ENCODE assay signal across 24 cellular contexts in genomic region chr15:57143511-57144078, GRCh38.
"Had no signal": no experiment of that assay in that cellular context is flagged by ENCODE, and none has a peak within 500 bp of the region (broad histone marks: within the 10 kb centered on the region; RNA-seq: fewer than 3 reads in every experiment).

No MANE protein-coding gene starts in this region.

- H3K4me3 ChIP-seq: hepatocyte, lower lobe of right lung, ovary, psoas muscle, right atrium auricular region, spleen, upper lobe of left lung had no signal

- DNase-seq: activated CD4-positive, alpha-beta memory T cell treated with anti-CD3 and anti-CD28 coated beads, Interleukin-2, amount 10 ng/mL, durations not matched to agents 7 days and 5 days; activated CD4-positive, alpha-beta T cell treated with anti-CD3 and anti-CD28 coated beads, Interleukin-2, amount 10 ng/mL, durations not matched to agents 24 days and 14 days; activated gamma-delta T cell; activated naive CD4-positive, alpha-beta T cell treated with anti-CD3 and anti-CD28 coated beads, Interleukin-2, amount 50 U/mL, for 16 hours; activated naive CD8-positive, alpha-beta T cell treated with anti-CD3 and anti-CD28 coated beads, Interleukin-2, amount 50 U/mL, for 24 hours; effector CD4-positive, alpha-beta T cell; foreskin melanocyte; immature natural killer cell; lower lobe of right lung; naive thymus-derived CD8-positive, alpha-beta T cell; ovary; psoas muscle; spleen; stimulated activated CD4-positive, alpha-beta T cell treated with anti-CD3 and anti-CD28 coated beads, Interleukin-4, amount 100 ng/mL, for 1 hour; stimulated activated naive CD4-positive, alpha-beta T cell treated with Interleukin-2 at 50 U/mL for 16 hours; T-helper 1 cell; T-helper 9 cell; upper lobe of left lung had no signal

- H3K36me3 ChIP-seq: lower lobe of right lung, ovary, right atrium auricular region, spleen, upper lobe of left lung had no signal

- ATAC-seq: activated CD4-positive, CD25-positive, alpha-beta regulatory T cell treated with anti-CD3 and anti-CD28 coated beads, Interleukin-2, amount 50 U/mL, for 24 hours; activated naive CD8-positive, alpha-beta T cell treated with anti-CD3 and anti-CD28 coated beads, Interleukin-2, amount 50 U/mL, for 24 hours; lower lobe of right lung; naive thymus-derived CD8-positive, alpha-beta T cell; psoas muscle had no signal

- H3K27me3 ChIP-seq: hepatocyte, ovary, right atrium auricular region, spleen, upper lobe of left lung had no signal

- H3K9me3 Mint-ChIP-seq: activated CD4-positive, alpha-beta memory T cell treated with anti-CD3 and anti-CD28 coated beads, Interleukin-2, amount 10 ng/mL, durations not matched to agents 7 days and 5 days; activated CD4-positive, alpha-beta T cell treated with anti-CD3 and anti-CD28 coated beads, Interleukin-2, amount 10 ng/mL, durations not matched to agents 24 days and 14 days; activated naive CD8-positive, alpha-beta T cell treated with anti-CD3 and anti-CD28 coated beads, Interleukin-2, amount 50 U/mL, for 24 hours; activated T-helper 1 cell treated with anti-CD3 and anti-CD28 coated beads, Interleukin-12 subunit alpha, Interleukin-12 subunit beta, Interleukin-2, Interleukin-4 antibody, amounts not matched to agents 30 ng/mL and 10 ng/mL and 1 ng/mL, durations not matched to agents 14 hours and 24 hours and 36 hours; brain; dendritic cell treated with granulocyte-macrophage colony-stimulating factor and Interleukin-4, amounts not matched to agents 40 ng/mL and 50 ng/mL, for 4 days; immature natural killer cell; naive thymus-derived CD8-positive, alpha-beta T cell had no signal

- H3K4me3 Mint-ChIP-seq: activated CD4-positive, alpha-beta memory T cell treated with anti-CD3 and anti-CD28 coated beads, Interleukin-2, amount 10 ng/mL, durations not matched to agents 7 days and 5 days; activated CD4-positive, alpha-beta T cell treated with anti-CD3 and anti-CD28 coated beads, Interleukin-2, amount 10 ng/mL, durations not matched to agents 24 days and 14 days; activated naive CD8-positive, alpha-beta T cell treated with anti-CD3 and anti-CD28 coated beads, Interleukin-2, amount 50 U/mL, for 24 hours; activated T-helper 1 cell treated with anti-CD3 and anti-CD28 coated beads, Interleukin-12 subunit alpha, Interleukin-12 subunit beta, Interleukin-2, Interleukin-4 antibody, amounts not matched to agents 30 ng/mL and 10 ng/mL and 1 ng/mL, durations not matched to agents 14 hours and 24 hours and 36 hours; brain; dendritic cell treated with granulocyte-macrophage colony-stimulating factor and Interleukin-4, amounts not matched to agents 40 ng/mL and 50 ng/mL, for 4 days; immature natural killer cell; naive thymus-derived CD8-positive, alpha-beta T cell had no signal

- H3K27ac Mint-ChIP-seq: activated CD4-positive, alpha-beta memory T cell treated with anti-CD3 and anti-CD28 coated beads, Interleukin-2, amount 10 ng/mL, durations not matched to agents 7 days and 5 days; activated CD4-positive, alpha-beta T cell treated with anti-CD3 and anti-CD28 coated beads, Interleukin-2, amount 10 ng/mL, durations not matched to agents 24 days and 14 days; activated naive CD8-positive, alpha-beta T cell treated with anti-CD3 and anti-CD28 coated beads, Interleukin-2, amount 50 U/mL, for 24 hours; activated T-helper 1 cell treated with anti-CD3 and anti-CD28 coated beads, Interleukin-12 subunit alpha, Interleukin-12 subunit beta, Interleukin-2, Interleukin-4 antibody, amounts not matched to agents 30 ng/mL and 10 ng/mL and 1 ng/mL, durations not matched to agents 14 hours and 24 hours and 36 hours; dendritic cell treated with granulocyte-macrophage colony-stimulating factor and Interleukin-4, amounts not matched to agents 40 ng/mL and 50 ng/mL, for 4 days; immature natural killer cell had no signal

- H3K9me3 ChIP-seq: lower lobe of right lung, ovary, psoas muscle, right atrium auricular region, spleen, upper lobe of left lung had no signal

- H3K27me3 Mint-ChIP-seq: activated CD4-positive, alpha-beta memory T cell treated with anti-CD3 and anti-CD28 coated beads, Interleukin-2, amount 10 ng/mL, durations not matched to agents 7 days and 5 days; activated CD4-positive, alpha-beta T cell treated with anti-CD3 and anti-CD28 coated beads, Interleukin-2, amount 10 ng/mL, durations not matched to agents 24 days and 14 days; activated naive CD8-positive, alpha-beta T cell treated with anti-CD3 and anti-CD28 coated beads, Interleukin-2, amount 50 U/mL, for 24 hours; brain; dendritic cell treated with granulocyte-macrophage colony-stimulating factor and Interleukin-4, amounts not matched to agents 40 ng/mL and 50 ng/mL, for 4 days; naive thymus-derived CD8-positive, alpha-beta T cell had no signal

- H3K36me3 Mint-ChIP-seq: brain; immature natural killer cell; naive thymus-derived CD8-positive, alpha-beta T cell had no signal
